In genomic region chr11:114162719-114163123, GRCh38 we compare ENCODE assay signal across 9 cellular contexts.
DNase-seq lines count a peak whose midpoint lies in the region; ATAC-seq and TF ChIP-seq lines count a peak whose summit lies in the region.
"Had no signal": no experiment of that assay in that cellular context is flagged by ENCODE, and none has a peak within 500 bp of the region (broad histone marks: within the 10 kb centered on the region; RNA-seq: fewer than 3 reads in every experiment).

No MANE protein-coding gene starts in this region.

- H3K27ac ChIP-seq in liver (ENCODE audit: low read depth in 1 of 2, low read length in 2 of 2) (peak overlapping the region; percentile 85 to 91), thoracic aorta (peak overlapping the region; percentile 97 to 99)

- TF ChIP-seq RAD21 in liver (IDR thresholded peaks at IDR 0.05), result peak; percentile 59 to 71

- H3K9me3 ChIP-seq in liver (ENCODE audit: control insufficient read depth in 4 of 4, low read length in 3 of 4) (no peaks in the 10 kb centered on the region), thoracic aorta (no peaks in the 10 kb centered on the region)
- H3K9me3 ChIP-seq: neutrophil had no signal

- ATAC-seq in thoracic aorta (ENCODE audit: insufficient number of reproducible peaks, low FRiP score, low read depth), result peak; percentile 77
- no peak for ATAC-seq in HG03439 (IDR thresholded peaks at IDR 0.05; ENCODE audit: unreplicated experiment)
- no peak for ATAC-seq in GM21717 (IDR thresholded peaks at IDR 0.05; ENCODE audit: unreplicated experiment)
- no peak for ATAC-seq in GM18511 (IDR thresholded peaks at IDR 0.05; ENCODE audit: unreplicated experiment)

- H3K9ac ChIP-seq in liver (ENCODE audit: low read depth in 1 of 2, low read length in 2 of 2), result peak overlapping the region in 1 of 2 donors; percentile 51

- no peaks in the 10 kb centered on the region for H3K27me3 ChIP-seq in liver (ENCODE audit: control insufficient read depth in 4 of 4, insufficient read depth in 4 of 4, low read length in 3 of 4)
- H3K27me3 ChIP-seq in thoracic aorta (replicated peaks; ENCODE audit: insufficient read depth), result no peaks in the 10 kb centered on the region
- H3K27me3 ChIP-seq: neutrophil had no signal

- H3K36me3 ChIP-seq in liver (ENCODE audit: control insufficient read depth in 4 of 4, insufficient read depth in 3 of 4, low read depth in 1 of 4, low read length in 3 of 4) (no peaks in the 10 kb centered on the region), thoracic aorta (peaks cover 17% of the 10 kb centered on the region)
- H3K36me3 ChIP-seq: neutrophil had no signal

- no peak overlapping the region for H3K4me3 ChIP-seq in choroid plexus epithelial cell (ENCODE audit: low read depth, low read length)
- H3K4me3 ChIP-seq in liver (ENCODE audit: low read depth in 1 of 3, low read length in 3 of 3), result no peak overlapping the region
- H3K4me3 ChIP-seq in thoracic aorta, result peak overlapping the region; percentile 40

- DNase-seq in DMS 273 (lab: John Stamatoyannopoulos, UW; ENCODE audit: unreplicated experiment), result peak; percentile 92
- DNase-seq in NCI-H2227 treated with DMSO at 0.1 percent for 48 hours (lab: John Stamatoyannopoulos, UW), result peak; percentile 44
- peak; percentile 100 for DNase-seq in choroid plexus epithelial cell (ENCODE audit: low read depth)
- DNase-seq in thoracic aorta (ENCODE audit: low spot score), result peak; percentile 84

- 5% methylated on average over 12 of the region's 12 CpGs for WGBS in liver

- H3K4me1 ChIP-seq in liver (ENCODE audit: control insufficient read depth in 4 of 4, insufficient read depth in 4 of 4, low read length in 3 of 4) (peaks cover 36 to 92% (median 72%) of the 10 kb centered on the region in 4 donors), thoracic aorta (ENCODE audit: control insufficient read depth in 1 of 2, low read depth in 2 of 2) (peaks cover 88 to 91% of the 10 kb centered on the region in 2 donors)

- no peak for TF ChIP-seq CTCF in choroid plexus epithelial cell (conservative IDR thresholded peaks at IDR 0.05; ENCODE audit: low read depth, low read length)
- no peak for TF ChIP-seq CTCF in liver (IDR thresholded peaks at IDR 0.05; ENCODE audit: low read depth, low read length, missing input control)
- TF ChIP-seq CTCF in thoracic aorta (IDR thresholded peaks at IDR 0.05), result no peak

TF ChIP-seq in liver, 16 proteins besides CTCF, POLR2A, EP300 and RAD21:
- TF ChIP-seq HNF4A (conservative IDR thresholded peaks at IDR 0.05), result peak; percentile 65 to 74
- TF ChIP-seq SP1 (IDR thresholded peaks at IDR 0.05), result peak; percentile 99
- no peak for TF ChIP-seq MAX (IDR thresholded peaks at IDR 0.05)
- peak; percentile 69 for TF ChIP-seq REST (IDR thresholded peaks at IDR 0.05)
- TF ChIP-seq ZBTB33 (IDR thresholded peaks at IDR 0.05), result peak; percentile 92
- TF ChIP-seq RXRA (IDR thresholded peaks at IDR 0.05), result peak; percentile 95 to 96
- peak; percentile 87 to 91 for TF ChIP-seq JUND (IDR thresholded peaks at IDR 0.05)
- peak; percentile 25 to 65 for TF ChIP-seq EGR1 (IDR thresholded peaks at IDR 0.05; ENCODE audit: low read depth in 2 of 2)
- peak; percentile 81 for TF ChIP-seq FOXA1 (IDR thresholded peaks at IDR 0.05)
- TF ChIP-seq GABPA (IDR thresholded peaks at IDR 0.05 in 1 of 2, conservative IDR thresholded peaks at IDR 0.05 in 1 of 2), result peak in 1 of 2 donors; percentile 25
- TF ChIP-seq FOXA2 (IDR thresholded peaks at IDR 0.05), result no peak
- peak; percentile 94 for TF ChIP-seq NR2F2 (IDR thresholded peaks at IDR 0.05)
- TF ChIP-seq YY1 (IDR thresholded peaks at IDR 0.05), result peak; percentile 70
- peak; percentile 91 for TF ChIP-seq ATF3 (IDR thresholded peaks at IDR 0.05)
- peak; percentile 60 for TF ChIP-seq HNF4G (IDR thresholded peaks at IDR 0.05)
- TF ChIP-seq TAF1 (conservative IDR thresholded peaks at IDR 0.05), result peak; percentile 38

Comparison
In these comparisons a context has a peak if more than half of its experiments do, and no peak if none do; other contexts are left out.
1. DNase-seq: peak in every context shown above with its lines; median percentile 100 in choroid plexus epithelial cell; 92 in DMS 273; 84 in thoracic aorta; 44 in NCI-H2227 treated with DMSO at 0.1 percent for 48 hours.